1 cellular context compared by ENCODE assay signal in the genomic region with DNA sequence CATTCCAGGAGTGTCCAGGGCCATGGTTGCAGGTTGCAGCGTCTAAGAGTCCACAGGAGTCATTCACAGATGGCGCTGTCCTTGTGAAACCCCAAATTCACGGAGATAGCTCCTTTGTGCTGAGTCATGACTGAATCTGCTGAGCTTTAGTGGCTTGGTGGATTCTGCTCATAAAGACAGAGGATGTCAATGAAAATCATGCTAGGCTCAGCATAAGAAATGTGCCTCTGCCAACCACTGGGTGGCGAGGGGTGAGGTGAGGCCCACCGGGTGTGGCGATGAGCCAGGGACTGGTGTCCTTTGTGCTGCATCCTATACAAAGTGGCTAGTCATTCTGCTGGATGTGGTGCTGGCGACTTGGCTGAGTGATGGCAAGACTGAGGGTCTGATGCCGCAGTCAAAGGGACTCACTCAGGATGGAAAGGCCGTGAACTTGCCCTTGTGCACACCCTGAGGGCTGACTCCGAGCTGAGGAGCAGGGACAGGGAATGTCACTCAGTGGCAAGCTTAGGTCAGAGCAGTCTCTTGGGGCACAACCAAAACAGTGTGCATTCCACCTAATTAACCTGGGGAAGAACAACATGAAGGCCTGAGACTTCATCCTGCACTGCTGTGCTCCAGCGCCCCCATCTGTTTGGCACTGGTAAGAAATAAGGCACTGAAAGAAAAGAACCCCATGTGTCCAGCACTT.
A peak's percentile ranks its signal among the peaks of the same experiment; 100 is the strongest.
TF ChIP-seq lines count a peak whose summit lies in the region.

No MANE protein-coding gene starts in this region.

TF ChIP-seq in K562, 482 proteins besides CTCF, POLR2A, EP300 and RAD21 (continued from another document):
- TF ChIP-seq, protein P1, sequence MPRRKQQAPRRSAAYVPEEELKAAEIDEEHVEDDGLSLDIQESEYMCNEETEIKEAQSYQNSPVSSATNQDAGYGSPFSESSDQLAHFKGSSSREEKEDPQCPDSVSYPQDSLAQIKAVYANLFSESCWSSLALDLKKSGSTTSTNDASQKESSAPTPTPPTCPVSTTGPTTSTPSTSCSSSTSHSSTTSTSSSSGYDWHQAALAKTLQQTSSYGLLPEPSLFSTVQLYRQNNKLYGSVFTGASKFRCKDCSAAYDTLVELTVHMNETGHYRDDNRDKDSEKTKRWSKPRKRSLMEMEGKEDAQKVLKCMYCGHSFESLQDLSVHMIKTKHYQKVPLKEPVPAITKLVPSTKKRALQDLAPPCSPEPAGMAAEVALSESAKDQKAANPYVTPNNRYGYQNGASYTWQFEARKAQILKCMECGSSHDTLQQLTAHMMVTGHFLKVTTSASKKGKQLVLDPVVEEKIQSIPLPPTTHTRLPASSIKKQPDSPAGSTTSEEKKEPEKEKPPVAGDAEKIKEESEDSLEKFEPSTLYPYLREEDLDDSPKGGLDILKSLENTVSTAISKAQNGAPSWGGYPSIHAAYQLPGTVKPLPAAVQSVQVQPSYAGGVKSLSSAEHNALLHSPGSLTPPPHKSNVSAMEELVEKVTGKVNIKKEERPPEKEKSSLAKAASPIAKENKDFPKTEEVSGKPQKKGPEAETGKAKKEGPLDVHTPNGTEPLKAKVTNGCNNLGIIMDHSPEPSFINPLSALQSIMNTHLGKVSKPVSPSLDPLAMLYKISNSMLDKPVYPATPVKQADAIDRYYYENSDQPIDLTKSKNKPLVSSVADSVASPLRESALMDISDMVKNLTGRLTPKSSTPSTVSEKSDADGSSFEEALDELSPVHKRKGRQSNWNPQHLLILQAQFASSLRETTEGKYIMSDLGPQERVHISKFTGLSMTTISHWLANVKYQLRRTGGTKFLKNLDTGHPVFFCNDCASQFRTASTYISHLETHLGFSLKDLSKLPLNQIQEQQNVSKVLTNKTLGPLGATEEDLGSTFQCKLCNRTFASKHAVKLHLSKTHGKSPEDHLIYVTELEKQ (CRISPR knock-in tag; IDR thresholded peaks at IDR 0.05) = no peak
- TF ChIP-seq, protein P2, sequence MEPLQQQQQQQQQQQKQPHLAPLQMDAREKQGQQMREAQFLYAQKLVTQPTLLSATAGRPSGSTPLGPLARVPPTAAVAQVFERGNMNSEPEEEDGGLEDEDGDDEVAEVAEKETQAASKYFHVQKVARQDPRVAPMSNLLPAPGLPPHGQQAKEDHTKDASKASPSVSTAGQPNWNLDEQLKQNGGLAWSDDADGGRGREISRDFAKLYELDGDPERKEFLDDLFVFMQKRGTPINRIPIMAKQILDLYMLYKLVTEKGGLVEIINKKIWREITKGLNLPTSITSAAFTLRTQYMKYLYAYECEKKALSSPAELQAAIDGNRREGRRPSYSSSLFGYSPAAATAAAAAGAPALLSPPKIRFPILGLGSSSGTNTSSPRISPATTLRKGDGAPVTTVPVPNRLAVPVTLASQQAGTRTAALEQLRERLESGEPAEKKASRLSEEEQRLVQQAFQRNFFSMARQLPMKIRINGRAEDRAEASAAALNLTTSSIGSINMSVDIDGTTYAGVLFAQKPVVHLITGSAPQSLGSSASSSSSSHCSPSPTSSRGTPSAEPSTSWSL (CRISPR knock-in tag; IDR thresholded peaks at IDR 0.05; ENCODE audit: borderline replicate concordance) = no peak
- TF ChIP-seq ZZZ3 (IDR thresholded peaks at IDR 0.05) = no peak
- TF ChIP-seq PRPF4 (IDR thresholded peaks at IDR 0.05; ENCODE audit: insufficient read depth, low read depth, low read length, poor library complexity, severe bottlenecking) = no peak
- peak; percentile 32; the same call in 1 of the 2 replicates for TF ChIP-seq SMARCA4 (IDR thresholded peaks at IDR 0.05)
- peak; percentile 99 for TF ChIP-seq ZNF316 (IDR thresholded peaks at IDR 0.05)
- TF ChIP-seq JUN (IDR thresholded peaks at IDR 0.05; ENCODE audit: borderline replicate concordance, low read depth, low read length) = no peak
- TF ChIP-seq JUN (CRISPR knock-in tag; IDR thresholded peaks at IDR 0.05; ENCODE audit: borderline replicate concordance) = no peak
- TF ChIP-seq POLR2G (IDR thresholded peaks at IDR 0.05; ENCODE audit: low read depth, low read length) = no peak
- no peak for TF ChIP-seq HMG20A (CRISPR knock-in tag; conservative IDR thresholded peaks at IDR 0.05)
- TF ChIP-seq KLF16 (IDR thresholded peaks at IDR 0.05) = no peak
- TF ChIP-seq, protein P3, sequence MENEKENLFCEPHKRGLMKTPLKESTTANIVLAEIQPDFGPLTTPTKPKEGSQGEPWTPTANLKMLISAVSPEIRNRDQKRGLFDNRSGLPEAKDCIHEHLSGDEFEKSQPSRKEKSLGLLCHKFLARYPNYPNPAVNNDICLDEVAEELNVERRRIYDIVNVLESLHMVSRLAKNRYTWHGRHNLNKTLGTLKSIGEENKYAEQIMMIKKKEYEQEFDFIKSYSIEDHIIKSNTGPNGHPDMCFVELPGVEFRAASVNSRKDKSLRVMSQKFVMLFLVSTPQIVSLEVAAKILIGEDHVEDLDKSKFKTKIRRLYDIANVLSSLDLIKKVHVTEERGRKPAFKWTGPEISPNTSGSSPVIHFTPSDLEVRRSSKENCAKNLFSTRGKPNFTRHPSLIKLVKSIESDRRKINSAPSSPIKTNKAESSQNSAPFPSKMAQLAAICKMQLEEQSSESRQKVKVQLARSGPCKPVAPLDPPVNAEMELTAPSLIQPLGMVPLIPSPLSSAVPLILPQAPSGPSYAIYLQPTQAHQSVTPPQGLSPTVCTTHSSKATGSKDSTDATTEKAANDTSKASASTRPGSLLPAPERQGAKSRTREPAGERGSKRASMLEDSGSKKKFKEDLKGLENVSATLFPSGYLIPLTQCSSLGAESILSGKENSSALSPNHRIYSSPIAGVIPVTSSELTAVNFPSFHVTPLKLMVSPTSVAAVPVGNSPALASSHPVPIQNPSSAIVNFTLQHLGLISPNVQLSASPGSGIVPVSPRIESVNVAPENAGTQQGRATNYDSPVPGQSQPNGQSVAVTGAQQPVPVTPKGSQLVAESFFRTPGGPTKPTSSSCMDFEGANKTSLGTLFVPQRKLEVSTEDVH (IDR thresholded peaks at IDR 0.05; ENCODE audit: low read depth, partially characterized antibody) = no peak
- TF ChIP-seq TBP (optimal IDR thresholded peaks at IDR 0.05; ENCODE audit: low read depth, low read length) = no peak
- TF ChIP-seq MYBL2 (IDR thresholded peaks at IDR 0.05; ENCODE audit: low read depth) = no peak
- no peak for TF ChIP-seq MYBL2 (CRISPR knock-in tag; IDR thresholded peaks at IDR 0.05; ENCODE audit: borderline replicate concordance)
- no peak for TF ChIP-seq ADNP (tag; IDR thresholded peaks at IDR 0.05)
- no peak for TF ChIP-seq FOXP1 (CRISPR knock-in tag; IDR thresholded peaks at IDR 0.05)
- TF ChIP-seq CREB1 (IDR thresholded peaks at IDR 0.05) = no peak
- TF ChIP-seq CREB1 (CRISPR knock-in tag; IDR thresholded peaks at IDR 0.05) = no peak
- TF ChIP-seq ZNF134 (CRISPR knock-in tag; conservative IDR thresholded peaks at IDR 0.05) = no peak
- TF ChIP-seq RBM14 (IDR thresholded peaks at IDR 0.05; ENCODE audit: borderline replicate concordance, insufficient read depth, low read depth, low read length) = no peak
- TF ChIP-seq NR4A1 (CRISPR knock-in tag; IDR thresholded peaks at IDR 0.05) = no peak
- TF ChIP-seq NR4A1 (tag; IDR thresholded peaks at IDR 0.05) = no peak
- no peak for TF ChIP-seq RFX1 (IDR thresholded peaks at IDR 0.05)
